In the genomic region with DNA sequence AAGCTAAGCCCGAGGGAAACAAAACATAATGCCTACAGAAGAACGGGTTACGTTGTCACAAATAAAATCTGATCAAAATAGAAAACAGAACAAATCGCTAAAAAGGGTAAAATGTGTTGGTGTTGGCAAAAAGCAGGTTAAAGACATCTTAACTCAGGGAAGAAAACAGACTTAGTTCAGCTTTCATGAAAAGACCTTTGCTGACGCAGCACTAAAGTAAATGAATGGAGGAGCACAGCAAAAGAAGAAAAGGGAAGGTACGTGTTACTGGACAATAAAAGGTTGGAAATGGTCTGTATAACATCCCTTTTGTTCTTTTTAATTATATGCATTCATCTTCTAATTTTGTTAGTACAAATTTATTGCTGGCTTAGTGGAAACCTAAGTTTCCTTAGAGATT, we compare ENCODE assay signal across 29 cellular contexts.
"Had no signal": no experiment of that assay in that cellular context is flagged by ENCODE, and none has a peak within 500 bp of the region (broad histone marks: within the 10 kb centered on the region; RNA-seq: fewer than 3 reads in every experiment).

No MANE protein-coding gene starts in this region.

- H3K4me3 ChIP-seq: adrenal gland, cardiac muscle cell, colonic mucosa, left ventricle myocardium inferior, lung, mucosa of descending colon, right atrium auricular region, spleen, thoracic aorta had no signal

- H3K4me1 Mint-ChIP-seq: activated naive CD8-positive, alpha-beta T cell treated with anti-CD3 and anti-CD28 coated beads for 36 hours had no signal

- DNase-seq: activated CD4-positive, alpha-beta T cell treated with anti-CD3 and anti-CD28 coated beads for 4 hours; activated CD4-positive, alpha-beta T cell treated with anti-CD3 and anti-CD28 coated beads, Interleukin-2, amount 50 U/mL, for 4 hours; activated CD4-positive, CD25-positive, alpha-beta regulatory T cell; activated effector memory CD4-positive, alpha-beta T cell treated with Interleukin-2 at 50 U/mL for 16 hours; activated naive CD4-positive, alpha-beta T cell treated with anti-CD3 and anti-CD28 coated beads for 36 hours; activated naive CD8-positive, alpha-beta T cell treated with anti-CD3 and anti-CD28 coated beads for 36 hours; adrenal gland; aorta; cerebellar nuclear complex; colonic mucosa; effector CD8-positive, alpha-beta T cell; islet precursor cell; left ventricle myocardium inferior; mesendoderm; mucosa of descending colon; occipital lobe; spleen; stimulated activated CD4-positive, alpha-beta T cell treated with anti-CD3 and anti-CD28 coated beads, Interleukin-4, amount 100 ng/mL, for 1 hour; T-helper 1 cell; trophoblast cell had no signal

- H3K9ac ChIP-seq: parathyroid adenoma had no signal

- H3K27ac Mint-ChIP-seq: activated naive CD4-positive, alpha-beta T cell treated with anti-CD3 and anti-CD28 coated beads for 36 hours; activated naive CD8-positive, alpha-beta T cell treated with anti-CD3 and anti-CD28 coated beads for 36 hours; brain; natural killer cell treated with Interleukin-12 subunit alpha and Interleukin-12 subunit beta and Interleukin-15 and Interleukin-18, amount 100 ng/mL, for 72 hours; stimulated activated naive CD8-positive, alpha-beta T cell treated with anti-CD3 and anti-CD28 coated beads, Interleukin-15, Interleukin-2, amounts not matched to agents 100 ng/mL and 50 ng/mL, for 24 hours; T-helper 2 cell treated with Interferon-gamma antibody and Interleukin-4, amounts not matched to agents 5 μg/mL and 100 μg/mL, for 36 hours had no signal

- H3K9me3 ChIP-seq: adrenal gland, colonic mucosa, left ventricle myocardium inferior, mucosa of descending colon, right atrium auricular region, spleen, thoracic aorta had no signal

- H3K4me3 Mint-ChIP-seq: activated naive CD4-positive, alpha-beta T cell treated with anti-CD3 and anti-CD28 coated beads for 36 hours; activated naive CD8-positive, alpha-beta T cell treated with anti-CD3 and anti-CD28 coated beads for 36 hours; brain; natural killer cell treated with Interleukin-12 subunit alpha and Interleukin-12 subunit beta and Interleukin-15 and Interleukin-18, amount 100 ng/mL, for 72 hours; stimulated activated naive CD8-positive, alpha-beta T cell treated with anti-CD3 and anti-CD28 coated beads, Interleukin-15, Interleukin-2, amounts not matched to agents 100 ng/mL and 50 ng/mL, for 24 hours; T-helper 2 cell treated with Interferon-gamma antibody and Interleukin-4, amounts not matched to agents 5 μg/mL and 100 μg/mL, for 36 hours had no signal

- H3K27ac ChIP-seq: adrenal gland, cardiac muscle cell, colonic mucosa, left ventricle myocardium inferior, parathyroid adenoma, right atrium auricular region, spleen, thoracic aorta had no signal

- H3K9me3 Mint-ChIP-seq: activated naive CD4-positive, alpha-beta T cell treated with anti-CD3 and anti-CD28 coated beads for 36 hours; activated naive CD8-positive, alpha-beta T cell treated with anti-CD3 and anti-CD28 coated beads for 36 hours; T-helper 2 cell treated with Interferon-gamma antibody and Interleukin-4, amounts not matched to agents 5 μg/mL and 100 μg/mL, for 36 hours had no signal

- H3K36me3 ChIP-seq: adrenal gland, cardiac muscle cell, colonic mucosa, left ventricle myocardium inferior, right atrium auricular region, spleen, thoracic aorta had no signal

- H3K27me3 ChIP-seq: adrenal gland, cardiac muscle cell, colonic mucosa, right atrium auricular region, spleen had no signal

- ATAC-seq: mucosa of descending colon; natural killer cell treated with Interleukin-12 subunit alpha and Interleukin-12 subunit beta and Interleukin-15 and Interleukin-18, amount 100 ng/mL, for 72 hours had no signal

- H3K36me3 Mint-ChIP-seq: activated naive CD8-positive, alpha-beta T cell treated with anti-CD3 and anti-CD28 coated beads for 36 hours; brain; natural killer cell treated with Interleukin-12 subunit alpha and Interleukin-12 subunit beta and Interleukin-15 and Interleukin-18, amount 100 ng/mL, for 72 hours had no signal

- H3K4me1 ChIP-seq: adrenal gland, colonic mucosa, left ventricle myocardium inferior, parathyroid adenoma, right atrium auricular region, spleen had no signal
